ENCODE assay signal across 2 cellular contexts in genomic region chr2:112322919-112323318, GRCh38.
TF ChIP-seq lines count a peak whose summit lies in the region.

No MANE protein-coding gene starts in this region.

TF ChIP-seq in SK-N-SH, 30 proteins besides CTCF, POLR2A, EP300 and RAD21 (continued from another document):
- TF ChIP-seq, protein P1, sequence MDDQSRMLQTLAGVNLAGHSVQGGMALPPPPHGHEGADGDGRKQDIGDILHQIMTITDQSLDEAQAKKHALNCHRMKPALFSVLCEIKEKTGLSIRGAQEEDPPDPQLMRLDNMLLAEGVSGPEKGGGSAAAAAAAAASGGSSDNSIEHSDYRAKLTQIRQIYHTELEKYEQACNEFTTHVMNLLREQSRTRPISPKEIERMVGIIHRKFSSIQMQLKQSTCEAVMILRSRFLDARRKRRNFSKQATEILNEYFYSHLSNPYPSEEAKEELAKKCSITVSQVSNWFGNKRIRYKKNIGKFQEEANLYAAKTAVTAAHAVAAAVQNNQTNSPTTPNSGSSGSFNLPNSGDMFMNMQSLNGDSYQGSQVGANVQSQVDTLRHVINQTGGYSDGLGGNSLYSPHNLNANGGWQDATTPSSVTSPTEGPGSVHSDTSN (IDR thresholded peaks at IDR 0.05): no peak
- TF ChIP-seq SIN3A (IDR thresholded peaks at IDR 0.05; ENCODE audit: borderline replicate concordance, low read depth, low read length): no peak
- no peak for TF ChIP-seq RCOR1 (IDR thresholded peaks at IDR 0.05; ENCODE audit: low read length)
- no peak for TF ChIP-seq MEF2A (IDR thresholded peaks at IDR 0.05; ENCODE audit: borderline replicate concordance, low read depth)
- TF ChIP-seq, protein P2, sequence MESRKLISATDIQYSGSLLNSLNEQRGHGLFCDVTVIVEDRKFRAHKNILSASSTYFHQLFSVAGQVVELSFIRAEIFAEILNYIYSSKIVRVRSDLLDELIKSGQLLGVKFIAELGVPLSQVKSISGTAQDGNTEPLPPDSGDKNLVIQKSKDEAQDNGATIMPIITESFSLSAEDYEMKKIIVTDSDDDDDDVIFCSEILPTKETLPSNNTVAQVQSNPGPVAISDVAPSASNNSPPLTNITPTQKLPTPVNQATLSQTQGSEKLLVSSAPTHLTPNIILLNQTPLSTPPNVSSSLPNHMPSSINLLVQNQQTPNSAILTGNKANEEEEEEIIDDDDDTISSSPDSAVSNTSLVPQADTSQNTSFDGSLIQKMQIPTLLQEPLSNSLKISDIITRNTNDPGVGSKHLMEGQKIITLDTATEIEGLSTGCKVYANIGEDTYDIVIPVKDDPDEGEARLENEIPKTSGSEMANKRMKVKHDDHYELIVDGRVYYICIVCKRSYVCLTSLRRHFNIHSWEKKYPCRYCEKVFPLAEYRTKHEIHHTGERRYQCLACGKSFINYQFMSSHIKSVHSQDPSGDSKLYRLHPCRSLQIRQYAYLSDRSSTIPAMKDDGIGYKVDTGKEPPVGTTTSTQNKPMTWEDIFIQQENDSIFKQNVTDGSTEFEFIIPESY (IDR thresholded peaks at IDR 0.05; ENCODE audit: borderline replicate concordance, low read depth): no peak
- TF ChIP-seq JUND (IDR thresholded peaks at IDR 0.05): no peak
- no peak for TF ChIP-seq EZH2phosphoT487 (IDR thresholded peaks at IDR 0.05; ENCODE audit: borderline replicate concordance, low read depth)
- TF ChIP-seq FOXM1 (IDR thresholded peaks at IDR 0.05; ENCODE audit: low read depth): no peak
- TF ChIP-seq POLR2AphosphoS5 (IDR thresholded peaks at IDR 0.05; ENCODE audit: low read depth, low read length): no peak
- TF ChIP-seq GATA2 (CRISPR knock-in tag; IDR thresholded peaks at IDR 0.05): no peak
- TF ChIP-seq GABPA (IDR thresholded peaks at IDR 0.05; ENCODE audit: low read depth): no peak
- TF ChIP-seq, protein P3, sequence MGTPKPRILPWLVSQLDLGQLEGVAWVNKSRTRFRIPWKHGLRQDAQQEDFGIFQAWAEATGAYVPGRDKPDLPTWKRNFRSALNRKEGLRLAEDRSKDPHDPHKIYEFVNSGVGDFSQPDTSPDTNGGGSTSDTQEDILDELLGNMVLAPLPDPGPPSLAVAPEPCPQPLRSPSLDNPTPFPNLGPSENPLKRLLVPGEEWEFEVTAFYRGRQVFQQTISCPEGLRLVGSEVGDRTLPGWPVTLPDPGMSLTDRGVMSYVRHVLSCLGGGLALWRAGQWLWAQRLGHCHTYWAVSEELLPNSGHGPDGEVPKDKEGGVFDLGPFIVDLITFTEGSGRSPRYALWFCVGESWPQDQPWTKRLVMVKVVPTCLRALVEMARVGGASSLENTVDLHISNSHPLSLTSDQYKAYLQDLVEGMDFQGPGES (IDR thresholded peaks at IDR 0.05; ENCODE audit: low read depth, low read length): no peak
- no peak for TF ChIP-seq YY1 (IDR thresholded peaks at IDR 0.05; ENCODE audit: low read depth)
- TF ChIP-seq USF1 (IDR thresholded peaks at IDR 0.05; ENCODE audit: borderline replicate concordance, low read depth): no peak
- no peak for TF ChIP-seq TCF12 (IDR thresholded peaks at IDR 0.05)
- no peak for TF ChIP-seq FOXJ3 (CRISPR knock-in tag; IDR thresholded peaks at IDR 0.05)
- TF ChIP-seq, protein P4, sequence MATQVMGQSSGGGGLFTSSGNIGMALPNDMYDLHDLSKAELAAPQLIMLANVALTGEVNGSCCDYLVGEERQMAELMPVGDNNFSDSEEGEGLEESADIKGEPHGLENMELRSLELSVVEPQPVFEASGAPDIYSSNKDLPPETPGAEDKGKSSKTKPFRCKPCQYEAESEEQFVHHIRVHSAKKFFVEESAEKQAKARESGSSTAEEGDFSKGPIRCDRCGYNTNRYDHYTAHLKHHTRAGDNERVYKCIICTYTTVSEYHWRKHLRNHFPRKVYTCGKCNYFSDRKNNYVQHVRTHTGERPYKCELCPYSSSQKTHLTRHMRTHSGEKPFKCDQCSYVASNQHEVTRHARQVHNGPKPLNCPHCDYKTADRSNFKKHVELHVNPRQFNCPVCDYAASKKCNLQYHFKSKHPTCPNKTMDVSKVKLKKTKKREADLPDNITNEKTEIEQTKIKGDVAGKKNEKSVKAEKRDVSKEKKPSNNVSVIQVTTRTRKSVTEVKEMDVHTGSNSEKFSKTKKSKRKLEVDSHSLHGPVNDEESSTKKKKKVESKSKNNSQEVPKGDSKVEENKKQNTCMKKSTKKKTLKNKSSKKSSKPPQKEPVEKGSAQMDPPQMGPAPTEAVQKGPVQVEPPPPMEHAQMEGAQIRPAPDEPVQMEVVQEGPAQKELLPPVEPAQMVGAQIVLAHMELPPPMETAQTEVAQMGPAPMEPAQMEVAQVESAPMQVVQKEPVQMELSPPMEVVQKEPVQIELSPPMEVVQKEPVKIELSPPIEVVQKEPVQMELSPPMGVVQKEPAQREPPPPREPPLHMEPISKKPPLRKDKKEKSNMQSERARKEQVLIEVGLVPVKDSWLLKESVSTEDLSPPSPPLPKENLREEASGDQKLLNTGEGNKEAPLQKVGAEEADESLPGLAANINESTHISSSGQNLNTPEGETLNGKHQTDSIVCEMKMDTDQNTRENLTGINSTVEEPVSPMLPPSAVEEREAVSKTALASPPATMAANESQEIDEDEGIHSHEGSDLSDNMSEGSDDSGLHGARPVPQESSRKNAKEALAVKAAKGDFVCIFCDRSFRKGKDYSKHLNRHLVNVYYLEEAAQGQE (IDR thresholded peaks at IDR 0.05; ENCODE audit: low read depth, low read length): no peak

TF ChIP-seq in SK-N-SH treated with all-trans-retinoic acid at 6 μM for 48 hours, 23 proteins besides CTCF, POLR2A, EP300 and RAD21 (continued from another document):
- TF ChIP-seq CSRNP3 (CRISPR knock-in tag; IDR thresholded peaks at IDR 0.05): no peak
- TF ChIP-seq ZC3H10 (CRISPR knock-in tag; IDR thresholded peaks at IDR 0.05): no peak
- no peak for TF ChIP-seq TCF4 (CRISPR knock-in tag; IDR thresholded peaks at IDR 0.05; ENCODE audit: borderline replicate concordance)
- TF ChIP-seq TSHZ2 (CRISPR knock-in tag; IDR thresholded peaks at IDR 0.05): no peak
- TF ChIP-seq ZNF565 (CRISPR knock-in tag; conservative IDR thresholded peaks at IDR 0.05; ENCODE audit: low read depth): no peak
